ENCODE assay signal across 25 cellular contexts in genomic region chr3:49629866-49630265, GRCh38. TPM values are rescaled to one million over a fixed set of nuclear protein-coding genes. Genes with fewer than 3 reads are reported as not detected.
DNase-seq lines count a peak whose midpoint lies in the region; ATAC-seq, FAIRE-seq and TF ChIP-seq lines count a peak whose summit lies in the region.
"Had no signal": no experiment of that assay in that cellular context is flagged by ENCODE, and none has a peak within 500 bp of the region (broad histone marks: within the 10 kb centered on the region; RNA-seq: fewer than 3 reads in every experiment).

No MANE protein-coding gene starts in this region.

- no peak overlapping the region for H3K27ac ChIP-seq in psoas muscle
- H3K27ac ChIP-seq: C4-2B, Peyer's patch, SJSA1 had no signal

- H3K4me3 ChIP-seq in psoas muscle, result no peak overlapping the region
- H3K4me3 ChIP-seq: Peyer's patch, SJSA1 had no signal

- intact Hi-C loops in psoas muscle (cut with DNase I), result no loop called here

- TF ChIP-seq CTCF in psoas muscle (IDR thresholded peaks at IDR 0.05), result no peak

- H3K27me3 ChIP-seq in psoas muscle (ENCODE audit: insufficient read depth in 3 of 3, low read length in 2 of 3), result no peaks in the 10 kb centered on the region
- H3K27me3 ChIP-seq: Peyer's patch, SJSA1 had no signal

- WGBS in psoas muscle, 3 donors, result 74 to 85% (median 84%) methylated on average over 6 of the region's 6 CpGs

- H3K4me1 ChIP-seq in psoas muscle, result no peaks in the 10 kb centered on the region
- H3K4me1 ChIP-seq: Peyer's patch, SJSA1 had no signal

- no peaks in the 10 kb centered on the region for H3K36me3 ChIP-seq in psoas muscle (ENCODE audit: insufficient read depth in 1 of 2, low read depth in 1 of 2)
- H3K36me3 ChIP-seq: Peyer's patch, SJSA1 had no signal

- no peak for FAIRE-seq in urothelium cell line (lab: Jason Lieb, UNC)
- FAIRE-seq: D721Med, HTR-8/SVneo had no signal

- peak; percentile 65 for DNase-seq in Ammon's horn (ENCODE audit: low spot score)
- DNase-seq in NCI-H82 (lab: John Stamatoyannopoulos, UW), result peak; percentile 54
- peak; percentile 94 for DNase-seq in cerebellar cortex (ENCODE audit: low spot score)
- peak; percentile 60 for DNase-seq in middle frontal gyrus (ENCODE audit: extremely low spot score, low spot score)
- DNase-seq in urothelium cell line (ENCODE audit: low spot score), result no peak
- no peak for DNase-seq in psoas muscle
- DNase-seq: AML-193; CD8-positive, alpha-beta memory T cell; DMS79; H9; KG1; NCI-H1092; NCI-H1436; NCI-H187 treated with DMSO at 0.1 percent for 48 hours; NCI-H2107; NCI-H345; NCI-H774; Peyer's patch had no signal

- ATAC-seq in GM19467 (IDR thresholded peaks at IDR 0.05; ENCODE audit: unreplicated experiment) (no peak), HG03095 (IDR thresholded peaks at IDR 0.05; ENCODE audit: unreplicated experiment) (no peak), psoas muscle (no peak)
- ATAC-seq: Right ventricle myocardium inferior had no signal

- H3K9me3 ChIP-seq in psoas muscle, result peaks cover 4% of the 10 kb centered on the region
- H3K9me3 ChIP-seq: Peyer's patch, SJSA1 had no signal

RNA-seq across cellular contexts. Expression of gene APEH, which starts 44.3 kb away (rescaled TPM):
- 100 to 1,000 TPM; 115 to 189 (median 165) TPM for total RNA-seq in psoas muscle
- 100 to 1,000 TPM in 1 of 3 donors, 10 to 100 TPM in 2; 70.8 to 109 (median 89.1) TPM for polyA plus RNA-seq in psoas muscle

RNA-seq across cellular contexts. Expression of gene MST1, which starts 59.4 kb away (rescaled TPM):
- total RNA-seq in psoas muscle, result 1 to 10 TPM; 3.2 to 7.0 (median 4.7) TPM
- 1 to 10 TPM; 1.4 to 4.5 (median 2.0) TPM for polyA plus RNA-seq in psoas muscle

RNA-seq across cellular contexts. Expression of gene RNF123, which starts 59.5 kb away (rescaled TPM):
- total RNA-seq in psoas muscle, result 100 to 1,000 TPM; 105 to 170 (median 146) TPM
- polyA plus RNA-seq in psoas muscle, result 10 to 100 TPM; 36.1 to 89.3 (median 76.9) TPM

Comparison
In these comparisons a context has a peak if more than half of its experiments do, and no peak if none do; other contexts are left out.
1. DNase-seq: peak in Ammon's horn (single experiment), NCI-H82 (single experiment), cerebellar cortex (single experiment) and middle frontal gyrus (single experiment); none in urothelium cell line (single experiment) and psoas muscle (0 of 2).